Comparison of ENCODE assay signal across 30 cellular contexts in genomic region chr10:78814430-78814806, GRCh38.
"Had no signal": no experiment of that assay in that cellular context is flagged by ENCODE, and none has a peak within 500 bp of the region (broad histone marks: within the 10 kb centered on the region; RNA-seq: fewer than 3 reads in every experiment).

No MANE protein-coding gene starts in this region.

- H3K4me1 Mint-ChIP-seq: natural killer cell; stimulated activated memory B cell treated with anti-CD40 and anti-IgM and Interleukin-4, amounts not matched to agents 10 μg/mL and 1 μg/mL and 100 μg/mL, for 72 hours; stimulated activated naive CD8-positive, alpha-beta T cell treated with anti-CD3 and anti-CD28 coated beads, Interleukin-15, amount 100 ng/mL, for 72 hours had no signal

- H3K4me1 ChIP-seq: psoas muscle, tibial artery, uterus had no signal

- H3K4me3 Mint-ChIP-seq: natural killer cell; nephron; neural progenitor cell; stimulated activated memory B cell treated with anti-CD40 and anti-IgM and Interleukin-4, amounts not matched to agents 10 μg/mL and 1 μg/mL and 100 μg/mL, for 72 hours; stimulated activated naive CD8-positive, alpha-beta T cell treated with anti-CD3 and anti-CD28 coated beads, Interleukin-15, amount 100 ng/mL, for 72 hours; type B pancreatic cell had no signal

- H3K9me3 Mint-ChIP-seq: natural killer cell; nephron; neural progenitor cell; stimulated activated memory B cell treated with anti-CD40 and anti-IgM and Interleukin-4, amounts not matched to agents 10 μg/mL and 1 μg/mL and 100 μg/mL, for 72 hours; stimulated activated naive CD8-positive, alpha-beta T cell treated with anti-CD3 and anti-CD28 coated beads, Interleukin-15, amount 100 ng/mL, for 72 hours; type B pancreatic cell had no signal

- H3K27ac ChIP-seq: neural progenitor cell, ovary, parathyroid adenoma, psoas muscle, skin epidermis, spleen, suprapubic skin, testis, tibial artery, transverse colon, upper lobe of right lung, uterus had no signal

- H3K9ac ChIP-seq: neural progenitor cell, parathyroid adenoma had no signal

- ATAC-seq: natural killer cell; psoas muscle; right cardiac atrium; sciatic nerve; stimulated activated memory B cell treated with anti-CD40 and anti-IgM and Interleukin-4, amounts not matched to agents 10 μg/mL and 1 μg/mL and 100 μg/mL, for 72 hours; stimulated activated naive CD8-positive, alpha-beta T cell treated with anti-CD3 and anti-CD28 coated beads, Interleukin-15, amount 100 ng/mL, for 72 hours; stimulated activated naive CD8-positive, alpha-beta T cell treated with anti-CD3 and anti-CD28 coated beads, Interleukin-15, Interleukin-2, amounts not matched to agents 100 U/mL and 50 U/mL, for 24 hours; upper lobe of right lung had no signal

- H3K9me3 ChIP-seq: ovary, psoas muscle, suprapubic skin, testis, tibial artery, transverse colon, upper lobe of right lung, uterus had no signal

- H3K4me2 ChIP-seq: neural progenitor cell, smooth muscle cell had no signal

- DNase-seq: natural killer cell; occipital lobe; ovary; psoas muscle; right cardiac atrium; spleen; stimulated activated CD4-positive, alpha-beta T cell treated with anti-CD3 and anti-CD28 coated beads, Interleukin-12 subunit alpha, Interleukin-12 subunit beta, amount 100 ng/mL, for 4 hours; stimulated activated CD4-positive, alpha-beta T cell treated with anti-CD3 and anti-CD28 coated beads, Interleukin-1b, Interleukin-23, amount 100 ng/mL, for 48 hours; stimulated activated CD4-positive, alpha-beta T cell treated with anti-CD3 and anti-CD28 coated beads, Interleukin-4, amount 100 ng/mL, for 1 hour; stimulated activated CD4-positive, alpha-beta T cell treated with anti-CD3 and anti-CD28 coated beads, Interleukin-4, amount 100 ng/mL, for 4 hours; stimulated activated CD8-positive, alpha-beta memory T cell treated with anti-CD3 and anti-CD28 coated beads, Interleukin-4, amount 100 ng/mL, for 48 hours; stimulated activated naive CD4-positive, alpha-beta T cell; stimulated activated naive CD8-positive, alpha-beta T cell treated with anti-CD3 and anti-CD28 coated beads, Interleukin-15, amount 100 ng/mL, for 72 hours; stimulated activated naive CD8-positive, alpha-beta T cell treated with anti-CD3 and anti-CD28 coated beads, Interleukin-15, Interleukin-2, amounts not matched to agents 100 U/mL and 50 U/mL, for 24 hours; substantia nigra; testis; tibial artery; transverse colon; upper lobe of right lung; uterus had no signal

- H3K27ac Mint-ChIP-seq: natural killer cell; neural progenitor cell; progenitor cell of endocrine pancreas; stimulated activated memory B cell treated with anti-CD40 and anti-IgM and Interleukin-4, amounts not matched to agents 10 μg/mL and 1 μg/mL and 100 μg/mL, for 72 hours; stimulated activated naive CD8-positive, alpha-beta T cell treated with anti-CD3 and anti-CD28 coated beads, Interleukin-15, amount 100 ng/mL, for 72 hours; type B pancreatic cell had no signal

- H3K4me3 ChIP-seq: neural progenitor cell, ovary, psoas muscle, skin epidermis, smooth muscle cell, spleen, suprapubic skin, testis, tibial artery, transverse colon, upper lobe of right lung, uterus had no signal

- H3K36me3 ChIP-seq: neural progenitor cell, ovary, spleen, suprapubic skin, tibial artery, transverse colon, upper lobe of right lung, uterus had no signal

- H2AFZ ChIP-seq: neural progenitor cell, parathyroid adenoma had no signal

- H3K79me2 ChIP-seq: parathyroid adenoma had no signal

- H3K27me3 ChIP-seq: neural progenitor cell, ovary, spleen, suprapubic skin, testis, tibial artery, transverse colon, upper lobe of right lung, uterus had no signal

- H3K27me3 Mint-ChIP-seq: stimulated activated memory B cell treated with anti-CD40 and anti-IgM and Interleukin-4, amounts not matched to agents 10 μg/mL and 1 μg/mL and 100 μg/mL, for 72 hours; stimulated activated naive CD8-positive, alpha-beta T cell treated with anti-CD3 and anti-CD28 coated beads, Interleukin-15, amount 100 ng/mL, for 72 hours had no signal

- H3K36me3 Mint-ChIP-seq: natural killer cell; neural progenitor cell; stimulated activated memory B cell treated with anti-CD40 and anti-IgM and Interleukin-4, amounts not matched to agents 10 μg/mL and 1 μg/mL and 100 μg/mL, for 72 hours; type B pancreatic cell had no signal
